12 cellular contexts compared by ENCODE assay signal in the genomic region with DNA sequence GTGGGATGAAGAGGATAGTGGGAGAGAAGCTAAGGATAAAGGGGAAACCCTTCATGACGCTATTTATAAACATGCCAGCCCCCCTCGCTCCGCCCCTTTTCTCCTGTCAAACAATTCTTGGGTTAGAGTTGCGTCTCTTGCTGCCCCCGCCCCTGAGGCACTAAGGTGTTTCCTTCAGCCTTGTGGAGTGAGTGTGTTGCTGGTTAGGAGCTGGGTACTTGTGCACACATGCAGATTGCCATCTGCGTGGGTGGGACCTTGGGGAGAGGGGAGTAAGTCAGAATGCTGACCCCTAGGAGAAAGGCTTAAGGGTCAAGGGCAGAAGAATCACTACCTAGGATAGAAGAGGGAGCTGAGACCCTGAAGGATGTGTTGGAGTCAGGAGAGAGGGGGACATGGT. TPM values are rescaled to one million over a fixed set of nuclear protein-coding genes. Genes with fewer than 3 reads are reported as not detected.
DNase-seq lines count a peak whose midpoint lies in the region; ATAC-seq and TF ChIP-seq lines count a peak whose summit lies in the region.
"Had no signal": no experiment of that assay in that cellular context is flagged by ENCODE, and none has a peak within 500 bp of the region (broad histone marks: within the 10 kb centered on the region; RNA-seq: fewer than 3 reads in every experiment).

No MANE protein-coding gene starts in this region.

- H3K4me3 ChIP-seq in OCI-LY7 (ENCODE audit: low read depth, low read length, poor library complexity, severe bottlenecking) (no peak overlapping the region), sigmoid colon (peak overlapping the region in 1 of 4 donors; percentile 33)

- peak; percentile 28 for DNase-seq in DMS 273 (lab: John Stamatoyannopoulos, UW; ENCODE audit: unreplicated experiment)
- no peak for DNase-seq in DMS 273 treated with DMSO at 0.1 percent for 48 hours (lab: John Stamatoyannopoulos, UW)
- DNase-seq in OCI-LY7 (ENCODE audit: low spot score) = no peak
- no peak for DNase-seq in sigmoid colon
- no peak for DNase-seq in globus pallidus (ENCODE audit: low spot score)
- DNase-seq: NCI-H446 treated with DMSO at 0.1 percent for 48 hours, T-helper 9 cell had no signal

- peak overlapping the region; percentile 36 for H3K4me2 ChIP-seq in OCI-LY7 (ENCODE audit: low read length)

- ATAC-seq in esophagus mucosa = peak; percentile 26
- no peak for ATAC-seq in GM21526 (IDR thresholded peaks at IDR 0.05; ENCODE audit: low FRiP score, unreplicated experiment)
- no peak for ATAC-seq in HG03469 (IDR thresholded peaks at IDR 0.05; ENCODE audit: unreplicated experiment)

- CTCF ChIA-PET in OCI-LY7 (lab: Charles Lee; ENCODE audit: unreplicated experiment) = no interaction called here

- H2AFZ ChIP-seq in OCI-LY7 (ENCODE audit: low read length) = no peak overlapping the region

- H3K9me3 ChIP-seq in OCI-LY7 (ENCODE audit: low read length) = no peaks in the 10 kb centered on the region
- H3K9me3 ChIP-seq in sigmoid colon = no peaks in the 10 kb centered on the region
- H3K9me3 ChIP-seq: adrenal gland had no signal

- TF ChIP-seq CTCF in OCI-LY7 (conservative IDR thresholded peaks at IDR 0.05; ENCODE audit: low read length) (no peak), sigmoid colon (IDR thresholded peaks at IDR 0.05) (no peak)

- TF ChIP-seq EP300 in sigmoid colon (IDR thresholded peaks at IDR 0.05) = no peak

- POLR2A ChIA-PET in OCI-LY7 (lab: Charles Lee) = interaction anchor here (1.2 to 1.4 kb wide), 2 partner anchors 10 kb away, joined by 3 to 4 read pairs; no protein-coding TSS in a partner anchor

- intact Hi-C loops in OCI-LY7 (cut with micrococcal nuclease; ENCODE audit: unreplicated experiment) (loop anchor here (10.0 kb wide), 1 partner anchor 393 kb away; no protein-coding TSS in a partner anchor), sigmoid colon (cut with DNase I) (loop anchor here (5.0 kb wide), 2 partner anchors 204 to 659 kb away; a partner anchor contains a TSS)

- no peaks in the 10 kb centered on the region for H3K27me3 ChIP-seq in sigmoid colon
- H3K27me3 ChIP-seq: adrenal gland had no signal

- WGBS in sigmoid colon, 2 donors = 75 to 85% methylated on average over 6 of the region's 6 CpGs

- BruUV-seq in OCI-LY7 (replicated peaks; lab: Mats Ljungman, UMichigan) = no TSS peak

- no peaks in the 10 kb centered on the region for H3K79me2 ChIP-seq in OCI-LY7 (ENCODE audit: insufficient read depth, low read depth, low read length)

- H3K9me2 ChIP-seq in OCI-LY7 (ENCODE audit: insufficient read depth, low read length) = no peaks in the 10 kb centered on the region

- TF ChIP-seq POLR2A in sigmoid colon (IDR thresholded peaks at IDR 0.05) = no peak

- no peaks in the 10 kb centered on the region for H4K20me1 ChIP-seq in OCI-LY7 (ENCODE audit: insufficient read depth, low read length)

- H3K27ac ChIP-seq in OCI-LY7 (ENCODE audit: low read depth, low read length, poor library complexity, severe bottlenecking) (no peak overlapping the region), sigmoid colon (peak overlapping the region; percentile 73 to 98 (median 96))

- H3K36me3 ChIP-seq in OCI-LY7 (ENCODE audit: insufficient read depth, low read length) = peaks cover 9% of the 10 kb centered on the region; the same call in 1 of the 2 replicates
- H3K36me3 ChIP-seq in sigmoid colon = peaks cover 0 to 32% (median 25%) of the 10 kb centered on the region in 4 donors

- H3K4me1 ChIP-seq in OCI-LY7 (ENCODE audit: insufficient read depth, low read length, poor library complexity, severe bottlenecking) (peaks cover 47% of the 10 kb centered on the region), sigmoid colon (peaks cover 0 to 62% (median 60%) of the 10 kb centered on the region in 4 donors)

RNA-seq across cellular contexts. Expression of a gene that starts 5.4 kb away (rescaled TPM):
- 4.1 and 5.7 TPM in 2 replicates for total RNA-seq in OCI-LY7 (2014; rRNA removed; shearing (Covaris generic))
- total RNA-seq in OCI-LY7 (2022) = 9.3 and 9.9 TPM in 2 replicates
- total RNA-seq in esophagus mucosa = 7.6 TPM
- total RNA-seq in sigmoid colon = 10 to 100 TPM; 12.5 to 17.1 (median 15.7) TPM
- 1 to 10 TPM; 2.8 to 8.6 (median 4.8) TPM for polyA plus RNA-seq in sigmoid colon

RNA-seq across cellular contexts. Expression of a gene that starts 28.2 kb away (rescaled TPM):
- not detected in 2 replicates for total RNA-seq in OCI-LY7 (2014; rRNA removed; shearing (Covaris generic))
- total RNA-seq in OCI-LY7 (2022) = not detected in 2 replicates
- total RNA-seq in esophagus mucosa = 0.76 TPM
- total RNA-seq in sigmoid colon = 10 to 100 TPM in 3 of 4 donors, 1 to 10 TPM in 1; 6.6 to 16.8 (median 12.2) TPM
- polyA plus RNA-seq in sigmoid colon = 10 to 100 TPM in 1 of 3 donors, 1 to 10 TPM in 2; 7.6 to 27.3 (median 9.0) TPM
- total RNA-seq: progenitor cell of endocrine pancreas had no signal

RNA-seq across cellular contexts. Expression of a gene that starts 44.1 kb away (rescaled TPM):
- total RNA-seq in OCI-LY7 (2014; rRNA removed; shearing (Covaris generic)) = 34.7 and 35.6 TPM in 2 replicates
- total RNA-seq in OCI-LY7 (2022) (27.1 and 29.0 TPM in 2 replicates), esophagus mucosa (19.3 TPM), sigmoid colon (10 to 100 TPM; 23.9 to 31.0 (median 25.2) TPM)
- 10 to 100 TPM; 21.3 to 45.5 (median 33.0) TPM for polyA plus RNA-seq in sigmoid colon
